23 cellular contexts compared by ENCODE assay signal in the genomic region with DNA sequence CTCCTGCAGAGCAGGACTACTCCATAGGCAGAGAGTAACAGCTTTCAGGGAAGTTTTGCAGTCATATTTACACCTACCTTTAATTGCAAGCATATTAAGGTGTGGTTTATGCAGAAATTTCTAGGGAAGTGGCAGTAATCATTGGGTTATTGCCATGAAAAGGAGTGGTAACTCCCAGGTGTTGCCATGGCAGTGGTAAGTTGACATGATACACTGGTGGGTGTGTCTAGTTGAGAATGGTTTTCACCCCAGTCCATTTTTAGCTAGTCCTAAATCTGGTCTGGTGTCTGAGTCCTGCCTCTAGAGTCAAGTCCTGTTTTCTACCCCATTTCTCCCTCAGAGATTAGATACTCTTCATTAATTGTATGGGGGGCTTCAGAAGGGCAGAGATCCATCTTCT.
DNase-seq lines count a peak whose midpoint lies in the region; ATAC-seq and TF ChIP-seq lines count a peak whose summit lies in the region.
"Had no signal": no experiment of that assay in that cellular context is flagged by ENCODE, and none has a peak within 500 bp of the region (broad histone marks: within the 10 kb centered on the region; RNA-seq: fewer than 3 reads in every experiment).

No MANE protein-coding gene starts in this region.

- ATAC-seq in esophagus mucosa, result peak; percentile 71
- ATAC-seq: A549, GM12878 had no signal

- H3K4me2 ChIP-seq in mammary epithelial cell (ENCODE audit: insufficient read depth, low read depth, low read length), result no peak overlapping the region
- H3K4me2 ChIP-seq: A549; BLaER1 treated with 17β-estradiol and CSF1 and Interleukin-3, amounts not matched to agents 10 nM and 100 nM had no signal

- H3K9ac ChIP-seq in mammary epithelial cell (ENCODE audit: insufficient read depth, low read length), result no peak overlapping the region
- H3K9ac ChIP-seq: BLaER1 treated with 17β-estradiol and CSF1 and Interleukin-3, amounts not matched to agents 10 nM and 100 nM; GM23248 had no signal

- intact Hi-C loops in mammary epithelial cell (cut with micrococcal nuclease), result no loop called here

- peaks cover 3% of the 10 kb centered on the region for H3K9me3 ChIP-seq in mammary epithelial cell (replicated peaks; ENCODE audit: insufficient read depth, low read length)
- H3K9me3 ChIP-seq: A549, BE2C had no signal

- DNase-seq in NCI-H748 (lab: John Stamatoyannopoulos, UW; ENCODE audit: unreplicated experiment) (peak; percentile 23), NCI-H748 treated with DMSO at 0.1 percent for 48 hours (lab: John Stamatoyannopoulos, UW) (no peak), mammary epithelial cell (peak; percentile 1), NCI-H446 treated with DMSO at 0.1 percent for 48 hours (lab: John Stamatoyannopoulos, UW) (no peak), iPS-NIHi7 (ENCODE audit: extremely low spot score) (no peak)
- no peak for DNase-seq in stimulated activated CD4-positive, alpha-beta T cell treated with anti-CD3 and anti-CD28 coated beads, Interleukin-4, amount 100 ng/mL, for 24 hours
- DNase-seq: 8988T; ACHN; AML-193; BE2C; CD4-positive, alpha-beta T cell; CD8-positive, alpha-beta memory T cell; DMS 273 treated with DMSO at 0.1 percent for 48 hours; DMS79; EL; GDM1; GM23248; H7; HCEC 1CT had no signal

- dilution Hi-C loops in mammary epithelial cell (cut with HindIII; ENCODE audit: low sequenced_read_pairs), result no loop called here

- in situ Hi-C loops in mammary epithelial cell (cut with MboI; ENCODE audit: low sequenced_read_pairs in 2 of 2), result no loop called here

- H4K20me1 ChIP-seq in mammary epithelial cell (ENCODE audit: insufficient read depth, low read length), result no peaks in the 10 kb centered on the region
- H4K20me1 ChIP-seq: BLaER1 treated with 17β-estradiol and CSF1 and Interleukin-3, amounts not matched to agents 10 nM and 100 nM had no signal

- no peak overlapping the region for H3K4me3 ChIP-seq in mammary epithelial cell (replicated peaks in 1 of 3; ENCODE audit: insufficient read depth in 1 of 3, low read depth in 2 of 3, low read length in 3 of 3)
- H3K4me3 ChIP-seq: A549; BLaER1 treated with 17β-estradiol and CSF1 and Interleukin-3, amounts not matched to agents 10 nM and 100 nM; GM12878; GM23248 had no signal

- no peak for TF ChIP-seq CTCF in mammary epithelial cell (conservative IDR thresholded peaks at IDR 0.05 in 1 of 2, IDR thresholded peaks at IDR 0.05 in 1 of 2; ENCODE audit: extremely low read depth in 1 of 2, insufficient read depth in 1 of 2, low read depth in 1 of 2, low read length in 2 of 2)

- no peak overlapping the region for H2AFZ ChIP-seq in mammary epithelial cell (ENCODE audit: low read depth, low read length)
- H2AFZ ChIP-seq: GM23248 had no signal

- H3K27ac ChIP-seq in mammary epithelial cell (ENCODE audit: insufficient read depth, low read depth, low read length), result no peak overlapping the region
- H3K27ac ChIP-seq: A549; BLaER1 treated with 17β-estradiol and CSF1 and Interleukin-3, amounts not matched to agents 10 nM and 100 nM; GM23248 had no signal

- CTCF ChIA-PET in mammary epithelial cell (lab: Charles Lee; ENCODE audit: low non-redundant PET), result no interaction called here

- no peaks in the 10 kb centered on the region for H3K4me1 ChIP-seq in mammary epithelial cell (ENCODE audit: insufficient read depth, low read length)
- H3K4me1 ChIP-seq: A549; BE2C; BLaER1 treated with 17β-estradiol and CSF1 and Interleukin-3, amounts not matched to agents 10 nM and 100 nM had no signal

- no TSS peak for BruUV-seq in mammary epithelial cell (replicated peaks; lab: Mats Ljungman, UMichigan)

- peaks cover 4% of the 10 kb centered on the region for H3K27me3 ChIP-seq in mammary epithelial cell (ENCODE audit: insufficient read depth, low read length)
- H3K27me3 ChIP-seq: BE2C; BLaER1 treated with 17β-estradiol and CSF1 and Interleukin-3, amounts not matched to agents 10 nM and 100 nM had no signal

- no peaks in the 10 kb centered on the region for H3K79me2 ChIP-seq in mammary epithelial cell (ENCODE audit: insufficient read depth, low read length)

- H3K36me3 ChIP-seq in mammary epithelial cell (ENCODE audit: insufficient read depth, low read length), result no peaks in the 10 kb centered on the region
- H3K36me3 ChIP-seq: BE2C had no signal

Comparison
In these comparisons a context has a peak if more than half of its experiments do, and no peak if none do; other contexts are left out.
1. DNase-seq: peak in NCI-H748 (single experiment) and mammary epithelial cell (single experiment); none in NCI-H748 treated with DMSO at 0.1 percent for 48 hours (single experiment), NCI-H446 treated with DMSO at 0.1 percent for 48 hours (single experiment), stimulated activated CD4-positive, alpha-beta T cell treated with anti-CD3 and anti-CD28 coated beads, Interleukin-4, amount 100 ng/mL, for 24 hours (single experiment) and iPS-NIHi7 (single experiment).